ENCODE assay signal across 22 cellular contexts in genomic region chr4:89411539-89411938, GRCh38.
A peak's percentile ranks its signal among the peaks of the same experiment; 100 is the strongest.
DNase-seq lines count a peak whose midpoint lies in the region; ATAC-seq, FAIRE-seq and TF ChIP-seq lines count a peak whose summit lies in the region.
"Had no signal": no experiment of that assay in that cellular context is flagged by ENCODE, and none has a peak within 500 bp of the region (broad histone marks: within the 10 kb centered on the region; RNA-seq: fewer than 3 reads in every experiment).

No MANE protein-coding gene starts in this region.

- 17 to 23% (median 20%) methylated on average over 1 of the region's 1 CpG for whole genome bisulfite sequencing in psoas muscle, 3 donors

- in situ Hi-C loops in gastrocnemius medialis (cut with MboI; ENCODE audit: low sequenced_read_pairs in 4 of 4): no loop called here

- no peak for FAIRE-seq in HTR-8/SVneo (lab: Jason Lieb, UNC)
- FAIRE-seq: bronchial epithelial cell, H1, HepG2 had no signal

- TF ChIP-seq CTCF in cardiac muscle cell (IDR thresholded peaks at IDR 0.05; ENCODE audit: low read depth, low read length) (no peak), gastrocnemius medialis (IDR thresholded peaks at IDR 0.05 in 4 of 5, conservative IDR thresholded peaks at IDR 0.05 in 1 of 5) (no peak), psoas muscle (IDR thresholded peaks at IDR 0.05) (no peak)

- no peaks in the 10 kb centered on the region for H3K9me3 ChIP-seq in cardiac muscle cell (ENCODE audit: low read depth)
- H3K9me3 ChIP-seq in gastrocnemius medialis: no peaks in the 10 kb centered on the region
- H3K9me3 ChIP-seq in psoas muscle: no peaks in the 10 kb centered on the region
- H3K9me3 ChIP-seq: adrenal gland, tibial artery had no signal

- ATAC-seq in gastrocnemius medialis: peak; percentile 39 to 60
- ATAC-seq in psoas muscle: no peak
- ATAC-seq: HepG2; stimulated activated naive CD8-positive, alpha-beta T cell treated with anti-CD3 and anti-CD28 coated beads, Interleukin-15, amount 100 ng/mL, for 72 hours had no signal

- intact Hi-C loops in gastrocnemius medialis (cut with DNase I; ENCODE audit: low total_unique reads): loop anchor here (10.0 kb wide), 1 partner anchor 107 kb away; the partner anchor contains the start of gene GPRIN3
- intact Hi-C loops in psoas muscle (cut with DNase I): no loop called here

- H3K4me1 ChIP-seq in cardiac muscle cell (ENCODE audit: low read depth) (peaks cover 9% of the 10 kb centered on the region), gastrocnemius medialis (no peaks in the 10 kb centered on the region), psoas muscle (no peaks in the 10 kb centered on the region)
- H3K4me1 ChIP-seq: adrenal gland, tibial artery had no signal

- no peak for TF ChIP-seq POLR2A in gastrocnemius medialis (IDR thresholded peaks at IDR 0.05)

- H3K36me3 ChIP-seq in cardiac muscle cell (no peaks in the 10 kb centered on the region), gastrocnemius medialis (no peaks in the 10 kb centered on the region), psoas muscle (ENCODE audit: insufficient read depth in 1 of 2, low read depth in 1 of 2) (no peaks in the 10 kb centered on the region)
- H3K36me3 ChIP-seq: adrenal gland, tibial artery had no signal

- DNase-seq in DMS79 treated with DMSO at 0.1 percent for 48 hours (lab: John Stamatoyannopoulos, UW) (peak; percentile 23), NCI-H524 treated with DMSO at 0.1 percent for 48 hours (lab: John Stamatoyannopoulos, UW) (peak; percentile 39), cardiac muscle cell (ENCODE audit: low read depth in 1 of 2, low spot score in 1 of 2) (no peak), gastrocnemius medialis (no peak), OCI-M2 (lab: John Stamatoyannopoulos, UW; ENCODE audit: unreplicated experiment) (no peak), HTR-8/SVneo (ENCODE audit: insufficient read length, low spot score) (no peak), psoas muscle (no peak), dermis blood vessel endothelial cell (no peak)
- DNase-seq: activated gamma-delta T cell treated with Interleukin-2 at 50 U/mL for 16 hours; adrenal gland; CD8-positive, alpha-beta memory T cell; immature natural killer cell; NCI-H1105; NCI-H2081; NCI-H510A treated with DMSO at 0.1 percent for 48 hours; stimulated activated naive CD8-positive, alpha-beta T cell treated with anti-CD3 and anti-CD28 coated beads, Interleukin-15, amount 100 ng/mL, for 72 hours; T1000; tibial artery had no signal

- H3K27ac ChIP-seq in cardiac muscle cell: peak overlapping the region; percentile 41
- peak overlapping the region in 3 of 4 donors; percentile 26 to 52 (median 48) for H3K27ac ChIP-seq in gastrocnemius medialis
- H3K27ac ChIP-seq in psoas muscle: no peak overlapping the region
- H3K27ac ChIP-seq: adrenal gland, RWPE1, tibial artery had no signal

- H3K27me3 ChIP-seq in cardiac muscle cell (no peaks in the 10 kb centered on the region), gastrocnemius medialis (no peaks in the 10 kb centered on the region), psoas muscle (ENCODE audit: insufficient read depth in 3 of 3, low read length in 2 of 3) (peaks cover 0 to 1% (median 0%) of the 10 kb centered on the region in 3 donors)
- H3K27me3 ChIP-seq: adrenal gland, tibial artery had no signal

- H3K4me3 ChIP-seq in cardiac muscle cell: no peak overlapping the region
- no peak overlapping the region for H3K4me3 ChIP-seq in gastrocnemius medialis
- H3K4me3 ChIP-seq in psoas muscle: no peak overlapping the region
- H3K4me3 ChIP-seq: adrenal gland, tibial artery had no signal

Comparison
In these comparisons a context has a peak if more than half of its experiments do, and no peak if none do; other contexts are left out.
1. DNase-seq: peak in DMS79 treated with DMSO at 0.1 percent for 48 hours (single experiment) and NCI-H524 treated with DMSO at 0.1 percent for 48 hours (single experiment); none in cardiac muscle cell (0 of 2), gastrocnemius medialis (0 of 2), OCI-M2 (single experiment), HTR-8/SVneo (single experiment), psoas muscle (0 of 2) and dermis blood vessel endothelial cell (single experiment).
2. ATAC-seq: peak in gastrocnemius medialis (2 of 2); none in psoas muscle (0 of 4).